Comparison of ENCODE assay signal across 20 cellular contexts in the genomic region with DNA sequence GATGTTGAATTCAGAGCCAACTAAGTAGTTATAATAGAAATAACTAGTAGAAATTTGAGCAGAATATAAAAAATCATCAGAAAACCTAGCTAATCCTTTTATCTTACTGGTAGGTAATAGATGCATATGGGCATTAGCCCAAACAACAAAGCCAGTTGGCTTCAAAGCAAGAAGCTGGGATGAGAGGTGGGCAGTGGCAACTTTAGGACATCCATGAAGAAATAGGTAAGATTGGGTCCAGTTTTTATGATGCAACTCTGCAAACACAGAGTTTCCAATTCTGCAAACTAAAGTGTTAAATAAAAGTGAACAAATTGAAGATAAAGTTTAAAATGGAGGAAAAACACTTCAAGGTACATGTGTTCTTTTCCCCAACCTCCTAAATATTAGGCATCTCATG. TPM values are rescaled to one million over a fixed set of nuclear protein-coding genes. Genes with fewer than 3 reads are reported as not detected.
DNase-seq lines count a peak whose midpoint lies in the region; ATAC-seq, FAIRE-seq and TF ChIP-seq lines count a peak whose summit lies in the region.
"Had no signal": no experiment of that assay in that cellular context is flagged by ENCODE, and none has a peak within 500 bp of the region (broad histone marks: within the 10 kb centered on the region; RNA-seq: fewer than 3 reads in every experiment).

No MANE protein-coding gene starts in this region.

- POLR2A ChIA-PET in A549 (lab: Yijun Ruan, JAX), result interaction anchor here (1.4 kb wide), 1 partner anchor 222 kb away, joined by 4 read pairs; no protein-coding TSS in a partner anchor

- H3K9ac ChIP-seq in Loucy (ENCODE audit: low read depth, low read length, poor library complexity, severe bottlenecking), result no peak overlapping the region

- peak overlapping the region in 1 of 5 experiments; percentile 43 for H3K27ac Mint-ChIP-seq in brain
- H3K27ac Mint-ChIP-seq: B cell had no signal

- peaks cover 69% of the 10 kb centered on the region for H4K20me1 ChIP-seq in Loucy (ENCODE audit: insufficient read depth, low read length, poor library complexity, severe bottlenecking)

- no peak for TF ChIP-seq RAD21 in A549 (conservative IDR thresholded peaks at IDR 0.05 in 1 of 2, IDR thresholded peaks at IDR 0.05 in 1 of 2)

- DNase-seq in A549 (ENCODE audit: low read depth in 1 of 2, low spot score in 1 of 2) (no peak), psoas muscle (no peak), NK-92 (lab: John Stamatoyannopoulos, UW; ENCODE audit: unreplicated experiment) (no peak), T1000 (lab: John Stamatoyannopoulos, UW) (no peak)
- DNase-seq: H7, MV-4-11, NCI-H1105 treated with DMSO at 0.1 percent for 48 hours, NCI-H1694, NCI-H2081, NCI-H2171, NCI-H345, NCI-H524, NCI-H774, PC-3, RPMI8226, SHP77 had no signal

- peaks cover 90% of the 10 kb centered on the region for H3K79me2 ChIP-seq in Loucy (ENCODE audit: insufficient read depth, low read length)

- H3K36me3 Mint-ChIP-seq in brain, result peaks cover 84% of the 10 kb centered on the region

- intact Hi-C loops in psoas muscle (cut with DNase I), result loop anchor here in 1 of 2 donors (10.0 kb wide), 2 partner anchors 282 to 532 kb away; no protein-coding TSS in a partner anchor

- no peak for TF ChIP-seq EP300 in A549 (IDR thresholded peaks at IDR 0.05)

- H3F3A ChIP-seq in Loucy (ENCODE audit: low read depth), result no peaks in the 10 kb centered on the region

- H3K36me3 ChIP-seq in Loucy (ENCODE audit: insufficient read depth, low read length) (no peaks in the 10 kb centered on the region), psoas muscle (ENCODE audit: insufficient read depth in 1 of 2, low read depth in 1 of 2) (no peaks in the 10 kb centered on the region)

- H3K4me1 ChIP-seq in A549, result peaks cover 58% of the 10 kb centered on the region
- peaks cover 59% of the 10 kb centered on the region for H3K4me1 ChIP-seq in Loucy (ENCODE audit: insufficient read depth, low read length, poor library complexity, severe bottlenecking)
- peaks cover 50% of the 10 kb centered on the region for H3K4me1 ChIP-seq in psoas muscle

- no peaks in the 10 kb centered on the region for H3K27me3 Mint-ChIP-seq in brain
- H3K27me3 Mint-ChIP-seq: B cell had no signal

- H3K27ac ChIP-seq in A549 (no peak overlapping the region), psoas muscle (peak overlapping the region; percentile 17)

- H2AFZ ChIP-seq in Loucy (ENCODE audit: low read length), result no peak overlapping the region

- H3K4me2 ChIP-seq in A549 (peak overlapping the region; percentile 36), Loucy (ENCODE audit: low read depth, low read length, poor library complexity, severe bottlenecking) (peak overlapping the region; percentile 66)

- H3K4me3 Mint-ChIP-seq in brain, result peak overlapping the region; percentile 5 to 65 (median 48)
- H3K4me3 Mint-ChIP-seq: B cell had no signal

- FAIRE-seq in A549 (lab: Jason Lieb, UNC), result no peak

- H3K27me3 ChIP-seq in Loucy (ENCODE audit: insufficient read depth, low read length, poor library complexity, severe bottlenecking) (no peaks in the 10 kb centered on the region), psoas muscle (ENCODE audit: insufficient read depth in 3 of 3, low read length in 2 of 3) (no peaks in the 10 kb centered on the region)

- CTCF ChIA-PET in A549 (lab: Yijun Ruan, JAX), result no interaction called here

- H3K9me3 ChIP-seq in A549 (no peaks in the 10 kb centered on the region), Loucy (ENCODE audit: insufficient read depth, low read depth, low read length) (no peaks in the 10 kb centered on the region), psoas muscle (no peaks in the 10 kb centered on the region)

- peaks cover 72% of the 10 kb centered on the region for H3K4me1 Mint-ChIP-seq in brain

- ATAC-seq in A549, result no peak
- no peak for ATAC-seq in psoas muscle
- ATAC-seq in HG02759 (IDR thresholded peaks at IDR 0.05; ENCODE audit: unreplicated experiment), result no peak
- ATAC-seq: PC-3 had no signal

- H3K9me2 ChIP-seq in Loucy (replicated peaks; ENCODE audit: low read depth, low read length), result no peaks in the 10 kb centered on the region

- H3K4me3 ChIP-seq in A549, result no peak overlapping the region
- H3K4me3 ChIP-seq in Loucy (ENCODE audit: low read length, poor library complexity, severe bottlenecking), result peak overlapping the region; percentile 55
- H3K4me3 ChIP-seq in psoas muscle, result no peak overlapping the region

- no peak for TF ChIP-seq POLR2A in A549 (IDR thresholded peaks at IDR 0.05; ENCODE audit: low read length)

- TF ChIP-seq CTCF in A549 (IDR thresholded peaks at IDR 0.05), result no peak
- no peak for TF ChIP-seq CTCF in Loucy (conservative IDR thresholded peaks at IDR 0.05; ENCODE audit: low read length)
- no peak for TF ChIP-seq CTCF in brain (conservative IDR thresholded peaks at IDR 0.05)
- no peak for TF ChIP-seq CTCF in psoas muscle (IDR thresholded peaks at IDR 0.05)

- peaks cover 0 to 49% (median 12%) of the 10 kb centered on the region in 5 experiments for H3K9me3 Mint-ChIP-seq in brain

TF ChIP-seq in A549, 52 proteins besides CTCF, POLR2A, EP300 and RAD21:
- no peak for TF ChIP-seq GATA3 (IDR thresholded peaks at IDR 0.05; ENCODE audit: borderline replicate concordance)
- no peak for TF ChIP-seq FOSL2 (IDR thresholded peaks at IDR 0.05)
- no peak for TF ChIP-seq FOSL2 (CRISPR knock-in tag; IDR thresholded peaks at IDR 0.05)
- no peak for TF ChIP-seq KDM5A (IDR thresholded peaks at IDR 0.05)
- no peak for TF ChIP-seq MYC (IDR thresholded peaks at IDR 0.05; ENCODE audit: borderline replicate concordance, low read length)
- TF ChIP-seq ELK1 (IDR thresholded peaks at IDR 0.05; ENCODE audit: low read depth, low read length), result no peak

RNA-seq across cellular contexts. Expression of gene PGRMC2, which starts 5.1 kb away (rescaled TPM):
- polyA plus RNA-seq in A549 (2011; rRNA removed) (48.1 and 48.2 TPM in 2 replicates), A549 (2017; fragmentation: RNase III; extraction: RNeasy Plus Mini Kit Qiagen cat#74134 plus additional on column Dnase treatment) (105 to 128 TPM (median 124 TPM) in 3 replicates), brain (ENCODE audit: insufficient read depth, low read depth, low replicate concordance) (35.9 TPM), psoas muscle (10 to 100 TPM; 21.9 to 42.9 (median 25.7) TPM)
- polyA plus RNA-seq in A549 (2012; cell fraction: cytosol; rRNA removed), result 19.2 and 21.0 TPM in 2 replicates
- 5.0 and 7.3 TPM in 2 replicates for polyA plus RNA-seq in A549 (2012; cell fraction: nucleus; rRNA removed)
- 4.4 and 5.9 TPM in 2 replicates for polyA minus RNA-seq in A549 (2011; rRNA and poly(A)+ RNA removed)
- total RNA-seq in psoas muscle, result 10 to 100 TPM; 27.7 to 43.2 (median 34.8) TPM
